18 cellular contexts compared by ENCODE assay signal in the genomic region with DNA sequence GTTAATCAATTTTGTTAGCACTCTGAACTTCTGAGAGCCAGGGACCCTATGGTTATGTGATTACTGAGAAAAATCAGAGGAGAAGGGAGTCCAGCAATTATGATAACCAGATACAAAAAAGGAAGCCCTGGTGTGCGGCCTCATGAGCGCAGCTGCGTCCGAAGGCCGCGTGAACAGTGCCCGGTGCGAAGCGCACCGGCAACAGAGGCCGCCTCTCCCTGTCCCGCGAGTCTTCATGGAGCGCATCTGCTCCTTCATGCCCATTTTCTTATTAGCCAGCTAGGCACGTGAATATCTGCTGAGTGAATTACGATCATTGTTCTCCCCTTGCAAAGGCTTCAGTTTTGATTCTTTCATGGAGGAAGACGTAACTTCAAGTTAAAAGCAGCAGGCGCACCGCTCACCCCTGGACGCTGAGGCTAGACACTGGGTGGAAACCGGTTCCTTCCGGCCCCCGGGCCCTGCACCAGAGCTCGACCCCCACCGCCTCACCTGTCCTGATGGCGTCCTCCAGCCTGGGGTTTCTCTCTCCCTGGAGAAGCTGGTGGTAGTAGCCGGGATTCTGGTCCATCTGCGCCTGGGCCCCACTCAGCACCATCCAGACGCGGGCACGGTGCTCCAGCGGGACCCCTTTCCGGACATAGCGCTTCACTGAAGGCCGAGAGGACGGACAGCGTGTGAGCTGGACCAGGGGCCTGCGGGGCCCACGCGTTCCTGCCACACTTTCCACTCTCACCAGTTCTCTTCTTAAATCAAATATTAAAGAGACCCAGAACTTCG. TPM values are rescaled to one million over a fixed set of nuclear protein-coding genes. Genes with fewer than 3 reads are reported as not detected.
DNase-seq lines count a peak whose midpoint lies in the region; ATAC-seq, FAIRE-seq and TF ChIP-seq lines count a peak whose summit lies in the region.
"Had no signal": no experiment of that assay in that cellular context is flagged by ENCODE, and none has a peak within 500 bp of the region (broad histone marks: within the 10 kb centered on the region; RNA-seq: fewer than 3 reads in every experiment).

No MANE protein-coding gene starts in this region.

- H2AK5ac ChIP-seq in H1 (ENCODE audit: low read depth, low read length) = no peak overlapping the region

- no peak overlapping the region for H3K14ac ChIP-seq in H1 (ENCODE audit: insufficient read length)

- intact Hi-C loops in lower lobe of right lung (cut with DNase I) (no loop called here), sciatic nerve (cut with DNase I) (no loop called here)

- peak overlapping the region; percentile 57 for H4K8ac ChIP-seq in H1 (ENCODE audit: extremely low read depth, insufficient read depth, low read length)

- peaks cover 48% of the 10 kb centered on the region for H3K79me2 ChIP-seq in GM23338 (replicated peaks; ENCODE audit: insufficient read depth)
- peaks cover 0 to 32% of the 10 kb centered on the region in 2 experiments; a peak in 2 of 4 replicates for H3K79me2 ChIP-seq in H1 (ENCODE audit: control insufficient read depth in 1 of 2, insufficient read depth in 2 of 2, low read length in 2 of 2)

- H3K4me3 ChIP-seq in GM23338 (no peak overlapping the region), H1 (ENCODE audit: extremely low read depth in 1 of 4, insufficient read depth in 2 of 4, low read depth in 3 of 4, low read length in 4 of 4) (no peak overlapping the region), lower lobe of right lung (no peak overlapping the region)
- H3K4me3 ChIP-seq: BLaER1 had no signal

- H3K4me2 ChIP-seq in GM23338 (no peak overlapping the region), H1 (ENCODE audit: insufficient read depth in 1 of 2, low read depth in 2 of 2, low read length in 2 of 2) (no peak overlapping the region)
- H3K4me2 ChIP-seq: BLaER1 had no signal

- no peaks in the 10 kb centered on the region; the same call in 2 of the 3 replicates for H3K9me3 Mint-ChIP-seq in GM23338

- ATAC-seq in GM23338 (no peak), lower lobe of right lung (no peak), sciatic nerve (no peak), GM19035 (IDR thresholded peaks at IDR 0.05; ENCODE audit: unreplicated experiment) (no peak), HG02610 (IDR thresholded peaks at IDR 0.05; ENCODE audit: unreplicated experiment) (no peak)

- no peak overlapping the region for H2BK20ac ChIP-seq in H1 (ENCODE audit: low read length)

- no peak overlapping the region for H3K23ac ChIP-seq in H1 (ENCODE audit: insufficient read length)

- no peak for TF ChIP-seq RAD21 in H1 (IDR thresholded peaks at IDR 0.05 in 1 of 2, conservative IDR thresholded peaks at IDR 0.05 in 1 of 2; ENCODE audit: low read depth in 2 of 2, low read length in 2 of 2)

- no peaks in the 10 kb centered on the region for H3K23me2 ChIP-seq in H1 (ENCODE audit: low read depth, low read length)

- H3K36me3 ChIP-seq in GM23338 (ENCODE audit: insufficient read depth) (peaks cover 23% of the 10 kb centered on the region), H1 (ENCODE audit: control insufficient read depth in 2 of 4, insufficient read depth in 4 of 4, low read length in 3 of 4) (peaks cover 12 to 57% (median 29%) of the 10 kb centered on the region in 4 experiments), lower lobe of right lung (no peaks in the 10 kb centered on the region)
- H3K36me3 ChIP-seq: BLaER1 had no signal

- DNase-seq in GM23338 (ENCODE audit: low spot score) (no peak), H1 (ENCODE audit: low read depth in 1 of 2, low spot score in 2 of 2) (no peak), lower lobe of right lung (peak; percentile 39), sciatic nerve (ENCODE audit: low spot score) (peak; percentile 56)
- DNase-seq in stimulated activated CD4-positive, alpha-beta T cell treated with anti-CD3 and anti-CD28 coated beads, Interleukin-12 subunit alpha, Interleukin-12 subunit beta, amount 100 ng/mL, for 4 hours = no peak
- DNase-seq: 8988T; AML-193; CD8-positive, alpha-beta memory T cell; DND-41; GDM1 had no signal

- TF ChIP-seq EP300 in H1 (IDR thresholded peaks at IDR 0.05; ENCODE audit: borderline replicate concordance in 1 of 2, low read depth in 2 of 2, low read length in 2 of 2) = no peak

- no peak overlapping the region for H2BK5ac ChIP-seq in H1 (ENCODE audit: low read depth, low read length)

- H4K5ac ChIP-seq in H1 (ENCODE audit: insufficient read length, low read depth, low read length) = no peak overlapping the region

- peaks cover 62% of the 10 kb centered on the region for H3K36me3 Mint-ChIP-seq in GM23338 (ENCODE audit: low read depth)
- H3K36me3 Mint-ChIP-seq: CD8-positive, alpha-beta memory T cell had no signal

- H3K4me3 Mint-ChIP-seq in GM23338 = no peak overlapping the region
- H3K4me3 Mint-ChIP-seq: CD8-positive, alpha-beta memory T cell; IgD-negative memory B cell had no signal

- H3K27ac ChIP-seq in GM23338 (ENCODE audit: low read depth) (peak overlapping the region; percentile 55; the same call in 1 of the 2 replicates), H1 (ENCODE audit: low read depth, low read length) (no peak overlapping the region; the same call in 1 of the 2 replicates), lower lobe of right lung (no peak overlapping the region)
- H3K27ac ChIP-seq: BLaER1 had no signal

- H2AFZ ChIP-seq in GM23338 (no peak overlapping the region), H1 (ENCODE audit: low read length) (no peak overlapping the region)

- CTCF ChIA-PET in H1 (lab: Charles Lee; ENCODE audit: partially characterized antibody) = interaction anchor here (0.5 to 3.4 kb wide), 10 partner anchors 17 to 127 kb away, joined by 3 to 11 read pairs (median 4); no protein-coding TSS in a partner anchor

- H2BK12ac ChIP-seq in H1 (ENCODE audit: low read depth, low read length) = no peak overlapping the region

- no peaks in the 10 kb centered on the region for H3K9me3 ChIP-seq in H1 (ENCODE audit: insufficient read depth in 2 of 2, low read depth in 1 of 2, low read length in 1 of 2)
- no peaks in the 10 kb centered on the region for H3K9me3 ChIP-seq in lower lobe of right lung
- H3K9me3 ChIP-seq: BLaER1, Caco-2 had no signal

- peaks cover 3% of the 10 kb centered on the region for H3K27me3 Mint-ChIP-seq in GM23338 (ENCODE audit: insufficient read depth, low read depth, poor library complexity)

- H3F3A ChIP-seq in GM23338 (replicated peaks; ENCODE audit: low read depth) = peaks cover 8% of the 10 kb centered on the region

- no peak overlapping the region for H3K9ac ChIP-seq in H1 (replicated peaks in 1 of 4; ENCODE audit: extremely low read depth in 1 of 4, low read depth in 3 of 4, low read length in 3 of 4)
- H3K9ac ChIP-seq: BLaER1 had no signal

- no peak for TF ChIP-seq CTCF in GM23338 (conservative IDR thresholded peaks at IDR 0.05; ENCODE audit: low read depth in 2 of 2)
- TF ChIP-seq CTCF in H1 (IDR thresholded peaks at IDR 0.05; ENCODE audit: control extremely low read depth in 1 of 3, insufficient read depth in 1 of 3, low read depth in 1 of 3, low read length in 3 of 3) = no peak
- TF ChIP-seq CTCF in lower lobe of right lung (IDR thresholded peaks at IDR 0.05) = no peak

- H4K20me1 ChIP-seq in GM23338 (replicated peaks; ENCODE audit: insufficient read depth) (peaks cover 35% of the 10 kb centered on the region), H1 (replicated peaks in 1 of 2; ENCODE audit: control insufficient read depth in 1 of 2, insufficient read depth in 2 of 2, low read length in 2 of 2) (peaks cover 5 to 10% of the 10 kb centered on the region in 2 experiments)
- H4K20me1 ChIP-seq: BLaER1 had no signal

- TF ChIP-seq POLR2A in H1 (IDR thresholded peaks at IDR 0.05; ENCODE audit: control extremely low read depth in 1 of 2, low read depth in 2 of 2, low read length in 2 of 2) = no peak

- POLR2A ChIA-PET in H1 (lab: Charles Lee; ENCODE audit: partially characterized antibody) = interaction anchor here (0.9 to 6.6 kb wide), 11 partner anchors 9 to 43 kb away, joined by 3 to 78 read pairs (median 6); a partner anchor contains a TSS

- H3K56ac ChIP-seq in H1 (replicated peaks; ENCODE audit: insufficient read length, low read depth, low read length) = no peak overlapping the region

- 96% methylated on average over 36 of the region's 41 CpGs; no CpG with 5 or more reads in 1 of the 2 experiments for WGBS in H1 (ENCODE audit: extremely low coverage in 1 of 2, insufficient coverage in 1 of 2, insufficient read length in 1 of 2, insufficient replicate concordance in 2 of 2, low coverage in 1 of 2, low lambda C conversion rate in 2 of 2, missing lambda C conversion rate in 1 of 2), 2 experiments

- no peak overlapping the region for H3K18ac ChIP-seq in H1 (ENCODE audit: extremely low read depth, low read length)

- H2BK120ac ChIP-seq in H1 (replicated peaks; ENCODE audit: low read depth, low read length) = no peak overlapping the region

- FAIRE-seq in H1 (lab: Jason Lieb, UNC) = no peak
- FAIRE-seq: GM12892, GM19239, H54 had no signal

- no peak overlapping the region for H4K91ac ChIP-seq in H1 (replicated peaks; ENCODE audit: insufficient read length, low read length)

- peak overlapping the region; percentile 72 for H3K27ac Mint-ChIP-seq in GM23338
- H3K27ac Mint-ChIP-seq: CD8-positive, alpha-beta memory T cell; IgD-negative memory B cell had no signal

- H3K4ac ChIP-seq in H1 (replicated peaks; ENCODE audit: insufficient read length, low read depth, low read length) = no peak overlapping the region

- no peaks in the 10 kb centered on the region for H3K9me2 ChIP-seq in GM23338 (ENCODE audit: insufficient read depth)

- H3K4me1 ChIP-seq in GM23338 (ENCODE audit: insufficient read depth) (no peaks in the 10 kb centered on the region; the same call in 1 of the 2 replicates), H1 (replicated peaks in 1 of 4; ENCODE audit: control insufficient read depth in 3 of 4, insufficient read depth in 4 of 4, low read length in 3 of 4) (no peaks in the 10 kb centered on the region), lower lobe of right lung (no peaks in the 10 kb centered on the region)
- H3K4me1 ChIP-seq: BLaER1 had no signal

- H3K27me3 ChIP-seq in GM23338 (ENCODE audit: insufficient read depth) (no peaks in the 10 kb centered on the region), H1 (replicated peaks in 1 of 4; ENCODE audit: control insufficient read depth in 3 of 4, extremely low read depth in 1 of 4, insufficient read depth in 3 of 4, low read length in 3 of 4) (no peaks in the 10 kb centered on the region), lower lobe of right lung (ENCODE audit: low read depth) (no peaks in the 10 kb centered on the region)

- 0 out of 2 replicates have a peak, but pooled peaks cover 8% of the 10 kb centered on the region for H3K79me1 ChIP-seq in H1 (ENCODE audit: low read depth, low read length)

- H2BK15ac ChIP-seq in H1 (ENCODE audit: low read length) = no peak overlapping the region

- H3K4me1 Mint-ChIP-seq in GM23338 = peaks cover 3% of the 10 kb centered on the region; the same call in 1 of the 3 replicates
- H3K4me1 Mint-ChIP-seq: CD8-positive, alpha-beta memory T cell; IgD-negative memory B cell had no signal

RNA-seq across cellular contexts. Expression of a gene that starts 8.9 kb away (rescaled TPM):
- total RNA-seq in GM23338 (2014; rRNA removed; shearing (Covaris generic)) = 33.9 and 56.2 TPM in 2 replicates
- polyA plus RNA-seq in GM23338 (2016; fragmentation: Nextera tagmentation; extraction: Ambion mirVana) (55.7 and 61.8 TPM in 2 replicates), H1 (2011; rRNA removed) (34.7 and 47.5 TPM in 2 replicates)
- total RNA-seq in H1 (2021; fragmentation: NEBNext Ultra II Directional; extraction: Animal tissue kit (Norgen Biotek cat#: 25700)) = 52.0 and 54.3 TPM in 2 replicates
- 42.5 TPM for polyA plus RNA-seq in H1 (2011; cell fraction: cytosol; rRNA removed)
- 44.3 TPM for polyA plus RNA-seq in H1 (2011; cell fraction: nucleus; rRNA removed)
- polyA plus RNA-seq in H1 (2012, experiment 1 of 2) = 42.4 to 45.7 TPM (median 42.7 TPM) in 4 replicates
- 43.5 TPM for polyA plus RNA-seq in H1 (2012, experiment 2 of 2)
- 29.8 TPM for polyA plus RNA-seq in H1 (2013, experiment 1 of 2)
- 25.9 TPM for polyA plus RNA-seq in H1 (2013, experiment 2 of 2)
- polyA minus RNA-seq in H1 (2011; rRNA and poly(A)+ RNA removed) = 15.8 and 16.3 TPM in 2 replicates
- polyA minus RNA-seq in H1 (2011; cell fraction: cytosol; rRNA and poly(A)+ RNA removed) = 33.6 TPM
- 39.4 TPM for polyA minus RNA-seq in H1 (2011; cell fraction: nucleus; rRNA and poly(A)+ RNA removed)
- total RNA-seq in lower lobe of right lung (4.2 TPM), sciatic nerve (6.3 TPM)
- total RNA-seq: CD8-positive, alpha-beta memory T cell had no signal
- polyA plus RNA-seq: CD8-positive, alpha-beta memory T cell; IgD-negative memory B cell had no signal

RNA-seq across cellular contexts. Expression of a gene that starts 58.0 kb away (rescaled TPM):
- total RNA-seq in GM23338 (2014; rRNA removed; shearing (Covaris generic)) = 97.8 and 107 TPM in 2 replicates
- polyA plus RNA-seq in GM23338 (2016; fragmentation: Nextera tagmentation; extraction: Ambion mirVana) (34.5 and 36.5 TPM in 2 replicates), H1 (2011; rRNA removed) (97.6 and 99.5 TPM in 2 replicates)
- 140 and 146 TPM in 2 replicates for total RNA-seq in H1 (2021; fragmentation: NEBNext Ultra II Directional; extraction: Animal tissue kit (Norgen Biotek cat#: 25700))
- 73.9 TPM for polyA plus RNA-seq in H1 (2011; cell fraction: cytosol; rRNA removed)
- polyA plus RNA-seq in H1 (2011; cell fraction: nucleus; rRNA removed) = 105 TPM
- 153 to 170 TPM (median 160 TPM) in 4 replicates for polyA plus RNA-seq in H1 (2012, experiment 1 of 2)
- 111 TPM for polyA plus RNA-seq in H1 (2012, experiment 2 of 2)
- polyA plus RNA-seq in H1 (2013, experiment 1 of 2) = 196 TPM
- 198 TPM for polyA plus RNA-seq in H1 (2013, experiment 2 of 2)
- polyA minus RNA-seq in H1 (2011; rRNA and poly(A)+ RNA removed) = 68.6 and 75.6 TPM in 2 replicates
- 80.5 TPM for polyA minus RNA-seq in H1 (2011; cell fraction: cytosol; rRNA and poly(A)+ RNA removed)
- polyA minus RNA-seq in H1 (2011; cell fraction: nucleus; rRNA and poly(A)+ RNA removed) = 36.3 TPM
- total RNA-seq in lower lobe of right lung (353 TPM), sciatic nerve (183 TPM)

Comparison
In these comparisons a context has a peak if more than half of its experiments do, and no peak if none do; other contexts are left out.
1. DNase-seq: peak in lower lobe of right lung (single experiment) and sciatic nerve (single experiment); none in GM23338 (single experiment), H1 (0 of 2) and stimulated activated CD4-positive, alpha-beta T cell treated with anti-CD3 and anti-CD28 coated beads, Interleukin-12 subunit alpha, Interleukin-12 subunit beta, amount 100 ng/mL, for 4 hours (single experiment).